ENCODE assay signal across 28 cellular contexts in the genomic region with DNA sequence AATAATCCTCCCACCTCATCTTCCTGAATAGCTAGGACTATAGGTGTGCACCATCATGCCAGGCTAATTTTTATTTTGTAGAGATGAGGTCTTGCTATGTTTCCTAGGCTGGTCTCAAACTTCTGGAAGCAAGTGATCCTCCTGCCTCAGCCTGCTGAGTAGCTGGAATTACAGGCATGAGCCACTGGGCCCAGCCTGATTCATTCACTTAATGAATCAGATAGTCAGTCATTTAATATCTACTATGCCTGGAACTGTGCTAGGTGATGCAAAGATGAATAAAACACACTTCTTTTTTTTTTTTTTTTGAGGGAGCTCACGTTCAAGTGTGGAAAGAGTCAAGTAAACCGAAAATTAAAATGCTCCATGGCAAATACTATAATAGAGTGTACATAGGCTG.
"Had no signal": no experiment of that assay in that cellular context is flagged by ENCODE, and none has a peak within 500 bp of the region (broad histone marks: within the 10 kb centered on the region; RNA-seq: fewer than 3 reads in every experiment).

No MANE protein-coding gene starts in this region.

- H3K27me3 ChIP-seq: body of pancreas, MG63, Peyer's patch, SJCRH30 had no signal

- H3K4me3 ChIP-seq: body of pancreas, MG63, Peyer's patch, SJCRH30, SK-N-MC had no signal

- DNase-seq: activated CD4-positive, alpha-beta T cell treated with anti-CD3 and anti-CD28 coated beads, Interleukin-2, amount 10 ng/mL, durations not matched to agents 24 days and 14 days; activated CD4-positive, alpha-beta T cell treated with anti-CD3 and anti-CD28 coated beads, Interleukin-2, amount 50 U/mL, for 4 hours; activated CD8-positive, alpha-beta T cell treated with anti-CD3 and anti-CD28 coated beads for 36 hours; activated gamma-delta T cell; activated naive CD4-positive, alpha-beta T cell treated with Interleukin-2 at 50 U/mL for 16 hours; activated naive CD8-positive, alpha-beta T cell treated with anti-CD3 and anti-CD28 coated beads, Interleukin-2, amount 10 ng/mL, durations not matched to agents 7 days and 5 days; activated T-cell treated with anti-CD3 and anti-CD28 coated beads, Interleukin-2, amount 50 U/mL, for 24 hours; body of pancreas; central memory CD4-positive, alpha-beta T cell; Kasumi-1; KG1; MG63; NCI-H1048; NCI-H1105 treated with DMSO at 0.1 percent for 48 hours; NCI-H1436; NCI-H1694; NCI-H1930; NCI-H2081 treated with DMSO at 0.1 percent for 48 hours; NCI-H226; NCI-H446 treated with DMSO at 0.1 percent for 48 hours; NCI-H524; NCI-H69; PC-3; Peyer's patch; SHP77; SJCRH30; T1000 had no signal

- H3K4me1 ChIP-seq: body of pancreas, Peyer's patch, SJCRH30 had no signal

- H3K9me3 ChIP-seq: body of pancreas, Peyer's patch, SJCRH30 had no signal

- H3K27ac ChIP-seq: body of pancreas, Peyer's patch, SJCRH30, SK-N-MC had no signal

- ATAC-seq: activated CD8-positive, alpha-beta T cell treated with anti-CD3 and anti-CD28 coated beads for 36 hours; body of pancreas; PC-3 had no signal

- H3K36me3 ChIP-seq: MG63, Peyer's patch, SJCRH30 had no signal
